8 cellular contexts compared by ENCODE assay signal in the genomic region with DNA sequence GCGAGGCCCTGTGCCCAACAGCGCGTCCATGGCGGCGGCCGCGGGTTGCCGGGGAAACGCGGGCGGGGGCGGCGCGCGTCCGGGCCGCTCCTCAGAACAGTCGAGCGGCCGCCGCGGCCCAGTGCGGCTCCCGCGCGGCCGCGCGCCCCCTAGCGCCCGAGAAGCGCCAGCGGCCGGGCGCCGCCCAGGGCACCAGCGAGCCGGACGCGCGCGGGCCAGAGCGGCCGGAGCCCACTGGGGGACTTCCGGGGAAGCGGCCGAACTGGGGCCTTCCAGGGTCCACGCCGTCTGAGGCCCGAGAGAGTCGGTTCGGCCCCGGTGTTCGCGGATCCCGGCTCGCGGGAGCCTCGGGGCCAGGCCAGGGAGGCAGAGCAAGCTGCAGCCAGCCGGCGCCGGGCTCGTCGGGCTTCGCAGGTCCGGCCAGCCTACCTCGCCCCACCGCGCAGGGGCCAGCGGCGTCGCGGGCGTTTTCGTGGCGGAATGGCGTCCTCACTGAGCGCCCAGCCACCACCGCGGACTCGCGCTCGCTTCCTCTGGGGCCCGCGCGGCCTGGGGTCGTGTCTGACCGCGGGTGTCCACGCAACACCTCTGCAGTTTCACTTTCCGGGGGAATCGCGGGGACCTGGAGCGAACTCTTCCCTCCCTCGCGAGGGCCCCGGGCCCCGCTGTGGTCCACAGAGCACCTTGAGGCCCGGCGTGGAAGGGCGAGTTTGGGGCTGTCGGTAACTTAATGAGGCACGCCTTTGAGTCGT. TPM values are rescaled to one million over a fixed set of nuclear protein-coding genes. Genes with fewer than 3 reads are reported as not detected.
DNase-seq lines count a peak whose midpoint lies in the region; ATAC-seq and TF ChIP-seq lines count a peak whose summit lies in the region.

A gene with protein sequence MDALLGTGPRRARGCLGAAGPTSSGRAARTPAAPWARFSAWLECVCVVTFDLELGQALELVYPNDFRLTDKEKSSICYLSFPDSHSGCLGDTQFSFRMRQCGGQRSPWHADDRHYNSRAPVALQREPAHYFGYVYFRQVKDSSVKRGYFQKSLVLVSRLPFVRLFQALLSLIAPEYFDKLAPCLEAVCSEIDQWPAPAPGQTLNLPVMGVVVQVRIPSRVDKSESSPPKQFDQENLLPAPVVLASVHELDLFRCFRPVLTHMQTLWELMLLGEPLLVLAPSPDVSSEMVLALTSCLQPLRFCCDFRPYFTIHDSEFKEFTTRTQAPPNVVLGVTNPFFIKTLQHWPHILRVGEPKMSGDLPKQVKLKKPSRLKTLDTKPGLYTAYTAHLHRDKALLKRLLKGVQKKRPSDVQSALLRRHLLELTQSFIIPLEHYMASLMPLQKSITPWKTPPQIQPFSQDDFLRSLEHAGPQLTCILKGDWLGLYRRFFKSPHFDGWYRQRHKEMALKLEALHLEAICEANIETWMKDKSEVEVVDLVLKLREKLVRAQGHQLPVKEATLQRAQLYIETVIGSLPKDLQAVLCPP (minus strand): TSS at position 54 of the 752 bp plus-strand sequence. CDS start 24 bp downstream, at position 30.

- H3K9me3 ChIP-seq in CD4-positive, alpha-beta memory T cell (ENCODE audit: control insufficient read depth in 1 of 2, low read length in 2 of 2), result no peaks in the 10 kb centered on the region
- H3K9me3 ChIP-seq in Peyer's patch, result no peaks in the 10 kb centered on the region
- no peaks in the 10 kb centered on the region for H3K9me3 ChIP-seq in stomach smooth muscle (ENCODE audit: control insufficient read depth in 2 of 2, low read length in 2 of 2)

- POLR2A ChIA-PET in CD4-positive, alpha-beta memory T cell (lab: Charles Lee; ENCODE audit: partially characterized antibody), result interaction anchor here (1.1 to 2.5 kb wide), 6 partner anchors 12 to 294 kb away, joined by 3 to 12 read pairs (median 4); a partner anchor contains a TSS

- H3K27me3 Mint-ChIP-seq in CD4-positive, alpha-beta memory T cell, result peaks cover 0 to 4% of the 10 kb centered on the region in 2 donors
- H3K27me3 Mint-ChIP-seq in activated T-helper 2 cell treated with anti-CD3 and anti-CD28 coated beads, Interferon-gamma antibody, Interleukin-2, Interleukin-4, amounts not matched to agents 10 μg/mL and 5 μg/mL and 100 μg/mL, durations not matched to agents 14 hours and 24 hours and 36 hours (ENCODE audit: low read depth), result peaks cover 18% of the 10 kb centered on the region
- no peaks in the 10 kb centered on the region for H3K27me3 Mint-ChIP-seq in natural killer cell treated with Interleukin-12 subunit alpha and Interleukin-12 subunit beta and Interleukin-15 and Interleukin-18, amount 100 ng/mL, for 72 hours

- H3K27me3 ChIP-seq in CD4-positive, alpha-beta memory T cell (ENCODE audit: insufficient read depth, low read length), result no peaks in the 10 kb centered on the region
- H3K27me3 ChIP-seq in Peyer's patch (no peaks in the 10 kb centered on the region), stomach smooth muscle (ENCODE audit: control insufficient read depth in 1 of 2, insufficient read depth in 2 of 2, low read length in 2 of 2) (no peaks in the 10 kb centered on the region)

- peak within 1 kb of the TSS; percentile 88 to 94 for H3K9ac ChIP-seq in stomach smooth muscle (ENCODE audit: low read length in 2 of 2)

- peak within 1 kb of the TSS; percentile 41 to 82 (median 66) for H3K27ac Mint-ChIP-seq in CD4-positive, alpha-beta memory T cell
- peak within 1 kb of the TSS; percentile 86 for H3K27ac Mint-ChIP-seq in activated T-helper 2 cell treated with anti-CD3 and anti-CD28 coated beads, Interferon-gamma antibody, Interleukin-2, Interleukin-4, amounts not matched to agents 10 μg/mL and 5 μg/mL and 100 μg/mL, durations not matched to agents 14 hours and 24 hours and 36 hours
- peak within 1 kb of the TSS; percentile 37 to 54 for H3K27ac Mint-ChIP-seq in natural killer cell treated with Interleukin-12 subunit alpha and Interleukin-12 subunit beta and Interleukin-15 and Interleukin-18, amount 100 ng/mL, for 72 hours

- H3K4me3 ChIP-seq in CD4-positive, alpha-beta memory T cell (ENCODE audit: low read length in 2 of 2), result peak within 1 kb of the TSS; percentile 2 to 55
- peak within 1 kb of the TSS; percentile 84 to 99 (median 91) for H3K4me3 ChIP-seq in Peyer's patch
- H3K4me3 ChIP-seq in fibroblast of pulmonary artery (replicated peaks; ENCODE audit: low read depth, low read length), result peak within 1 kb of the TSS; percentile 59
- peak within 1 kb of the TSS; percentile 66 to 80 for H3K4me3 ChIP-seq in stomach smooth muscle (ENCODE audit: low read length in 2 of 2)

- H3K4me1 Mint-ChIP-seq in CD4-positive, alpha-beta memory T cell, result peaks cover 5 to 14% (median 9%) of the 10 kb centered on the region in 4 donors
- peaks cover 12% of the 10 kb centered on the region for H3K4me1 Mint-ChIP-seq in activated T-helper 2 cell treated with anti-CD3 and anti-CD28 coated beads, Interferon-gamma antibody, Interleukin-2, Interleukin-4, amounts not matched to agents 10 μg/mL and 5 μg/mL and 100 μg/mL, durations not matched to agents 14 hours and 24 hours and 36 hours (ENCODE audit: low read depth)
- peaks cover 7 to 11% of the 10 kb centered on the region in 2 donors for H3K4me1 Mint-ChIP-seq in natural killer cell treated with Interleukin-12 subunit alpha and Interleukin-12 subunit beta and Interleukin-15 and Interleukin-18, amount 100 ng/mL, for 72 hours (ENCODE audit: low read depth in 2 of 2)

- peak within 1 kb of the TSS; percentile 51 for H3K27ac ChIP-seq in CD4-positive, alpha-beta memory T cell (ENCODE audit: low read depth, low read length)
- peak within 1 kb of the TSS; percentile 88 to 97 (median 94) for H3K27ac ChIP-seq in Peyer's patch
- peak within 1 kb of the TSS; percentile 85 for H3K27ac ChIP-seq in stomach smooth muscle (ENCODE audit: low read length)

- H3K4me1 ChIP-seq in CD4-positive, alpha-beta memory T cell (ENCODE audit: insufficient read depth, low read length), result peaks cover 9% of the 10 kb centered on the region
- H3K4me1 ChIP-seq in Peyer's patch (peaks cover 0 to 13% (median 5%) of the 10 kb centered on the region in 4 donors), stomach smooth muscle (ENCODE audit: control insufficient read depth, insufficient read depth, low read length) (peaks cover 16% of the 10 kb centered on the region)

- peak; percentile 37 to 98 (median 76) for TF ChIP-seq CTCF in Peyer's patch (IDR thresholded peaks at IDR 0.05)
- no peak for TF ChIP-seq CTCF in fibroblast of pulmonary artery (IDR thresholded peaks at IDR 0.05; ENCODE audit: low read length, missing control alignments)

- no peaks in the 10 kb centered on the region for H3K36me3 Mint-ChIP-seq in CD4-positive, alpha-beta memory T cell
- H3K36me3 Mint-ChIP-seq in activated T-helper 2 cell treated with anti-CD3 and anti-CD28 coated beads, Interferon-gamma antibody, Interleukin-2, Interleukin-4, amounts not matched to agents 10 μg/mL and 5 μg/mL and 100 μg/mL, durations not matched to agents 14 hours and 24 hours and 36 hours (ENCODE audit: low read depth), result no peaks in the 10 kb centered on the region
- no peaks in the 10 kb centered on the region for H3K36me3 Mint-ChIP-seq in natural killer cell treated with Interleukin-12 subunit alpha and Interleukin-12 subunit beta and Interleukin-15 and Interleukin-18, amount 100 ng/mL, for 72 hours

- CTCF ChIA-PET in CD4-positive, alpha-beta memory T cell (lab: Charles Lee; ENCODE audit: partially characterized antibody), result interaction anchor here (0.8 to 4.1 kb wide), 10 partner anchors 10 to 86 kb away, joined by 3 to 22 read pairs (median 10); a partner anchor contains a TSS

- ATAC-seq in GM19397 (IDR thresholded peaks at IDR 0.05; ENCODE audit: unreplicated experiment), result peak; percentile 89
- ATAC-seq in natural killer cell treated with Interleukin-12 subunit alpha and Interleukin-12 subunit beta and Interleukin-15 and Interleukin-18, amount 100 ng/mL, for 72 hours, result peak; percentile 97 to 98

- no peaks in the 10 kb centered on the region for H3K36me3 ChIP-seq in CD4-positive, alpha-beta memory T cell (ENCODE audit: insufficient read depth, low read length)
- H3K36me3 ChIP-seq in Peyer's patch (no peaks in the 10 kb centered on the region), stomach smooth muscle (ENCODE audit: control insufficient read depth in 2 of 2, insufficient read depth in 2 of 2, low read length in 2 of 2) (no peaks in the 10 kb centered on the region)

- intact Hi-C loops in CD4-positive, alpha-beta memory T cell (cut with micrococcal nuclease), result loop anchor here (1.0 to 2.0 kb wide), 7 partner anchors 15 to 178 kb away; a partner anchor contains a TSS
- intact Hi-C loops in activated T-helper 2 cell treated with anti-CD3 and anti-CD28 coated beads, Interferon-gamma antibody, Interleukin-2, Interleukin-4, amounts not matched to agents 10 μg/mL and 5 μg/mL and 100 μg/mL, durations not matched to agents 14 hours and 24 hours and 36 hours (cut with micrococcal nuclease), result loop anchor here (5.0 kb wide), 2 partner anchors 55 to 85 kb away; a partner anchor contains a TSS

- peak within 1 kb of the TSS; percentile 77 to 87 (median 86) for H3K4me3 Mint-ChIP-seq in CD4-positive, alpha-beta memory T cell
- peak within 1 kb of the TSS; percentile 84 for H3K4me3 Mint-ChIP-seq in activated T-helper 2 cell treated with anti-CD3 and anti-CD28 coated beads, Interferon-gamma antibody, Interleukin-2, Interleukin-4, amounts not matched to agents 10 μg/mL and 5 μg/mL and 100 μg/mL, durations not matched to agents 14 hours and 24 hours and 36 hours (ENCODE audit: low read depth)
- H3K4me3 Mint-ChIP-seq in natural killer cell treated with Interleukin-12 subunit alpha and Interleukin-12 subunit beta and Interleukin-15 and Interleukin-18, amount 100 ng/mL, for 72 hours, result peak within 1 kb of the TSS; percentile 80

- H3K9me3 Mint-ChIP-seq in CD4-positive, alpha-beta memory T cell, result no peaks in the 10 kb centered on the region
- no peaks in the 10 kb centered on the region for H3K9me3 Mint-ChIP-seq in activated T-helper 2 cell treated with anti-CD3 and anti-CD28 coated beads, Interferon-gamma antibody, Interleukin-2, Interleukin-4, amounts not matched to agents 10 μg/mL and 5 μg/mL and 100 μg/mL, durations not matched to agents 14 hours and 24 hours and 36 hours
- no peaks in the 10 kb centered on the region for H3K9me3 Mint-ChIP-seq in natural killer cell treated with Interleukin-12 subunit alpha and Interleukin-12 subunit beta and Interleukin-15 and Interleukin-18, amount 100 ng/mL, for 72 hours

- DNase-seq in CD4-positive, alpha-beta memory T cell, result peak; percentile 51 to 73 (median 60)
- DNase-seq in HT-29 (ENCODE audit: low spot score) (peak; percentile 69), Peyer's patch (peak; percentile 73 to 91 (median 89)), fibroblast of pulmonary artery (ENCODE audit: low read depth) (peak; percentile 77)
- peak; percentile 61 for DNase-seq in activated T-helper 2 cell treated with anti-CD3 and anti-CD28 coated beads, Interferon-gamma antibody, Interleukin-2, Interleukin-4, amounts not matched to agents 10 μg/mL and 5 μg/mL and 100 μg/mL, durations not matched to agents 14 hours and 24 hours and 36 hours (ENCODE audit: low spot score)
- DNase-seq in natural killer cell treated with Interleukin-12 subunit alpha and Interleukin-12 subunit beta and Interleukin-15 and Interleukin-18, amount 100 ng/mL, for 72 hours (ENCODE audit: low spot score), result peak; percentile 87

- peak; percentile 33 to 59 for TF ChIP-seq POLR2A in Peyer's patch (IDR thresholded peaks at IDR 0.05)

RNA-seq across cellular contexts. Expression of the gene that starts here (rescaled TPM):
- 1 to 10 TPM; 1.5 to 2.4 TPM for total RNA-seq in CD4-positive, alpha-beta memory T cell
- under 1 TPM; 0.22 to 0.36 TPM for polyA plus RNA-seq in CD4-positive, alpha-beta memory T cell
- total RNA-seq in HT-29 (2014; rRNA removed; shearing (Covaris generic)), result 4.5 and 5.2 TPM in 2 replicates
- total RNA-seq in Peyer's patch, result 10 to 100 TPM in 1 of 4 donors, 1 to 10 TPM in 3; 5.4 to 14.9 (median 6.3) TPM
- 2.3 and 2.7 TPM in 2 replicates for total RNA-seq in activated T-helper 2 cell treated with anti-CD3 and anti-CD28 coated beads, Interferon-gamma antibody, Interleukin-2, Interleukin-4, amounts not matched to agents 10 μg/mL and 5 μg/mL and 100 μg/mL, durations not matched to agents 14 hours and 24 hours and 36 hours
- 1 to 10 TPM; 2.2 TPM for total RNA-seq in natural killer cell treated with Interleukin-12 subunit alpha and Interleukin-12 subunit beta and Interleukin-15 and Interleukin-18, amount 100 ng/mL, for 72 hours

Comparison
In these comparisons a context has a peak if more than half of its experiments do, and no peak if none do; other contexts are left out.
1. Peak in every context shown above with its lines: DNase-seq, ATAC-seq, H3K4me3 ChIP-seq and H3K27ac ChIP-seq.
2. H3K4me3 ChIP-seq: peak in every context shown above with its lines; median percentile 91 in Peyer's patch; 73 in stomach smooth muscle; 59 in fibroblast of pulmonary artery; 28 in CD4-positive, alpha-beta memory T cell.